Comparison of ENCODE assay signal across 8 cellular contexts in the genomic region with DNA sequence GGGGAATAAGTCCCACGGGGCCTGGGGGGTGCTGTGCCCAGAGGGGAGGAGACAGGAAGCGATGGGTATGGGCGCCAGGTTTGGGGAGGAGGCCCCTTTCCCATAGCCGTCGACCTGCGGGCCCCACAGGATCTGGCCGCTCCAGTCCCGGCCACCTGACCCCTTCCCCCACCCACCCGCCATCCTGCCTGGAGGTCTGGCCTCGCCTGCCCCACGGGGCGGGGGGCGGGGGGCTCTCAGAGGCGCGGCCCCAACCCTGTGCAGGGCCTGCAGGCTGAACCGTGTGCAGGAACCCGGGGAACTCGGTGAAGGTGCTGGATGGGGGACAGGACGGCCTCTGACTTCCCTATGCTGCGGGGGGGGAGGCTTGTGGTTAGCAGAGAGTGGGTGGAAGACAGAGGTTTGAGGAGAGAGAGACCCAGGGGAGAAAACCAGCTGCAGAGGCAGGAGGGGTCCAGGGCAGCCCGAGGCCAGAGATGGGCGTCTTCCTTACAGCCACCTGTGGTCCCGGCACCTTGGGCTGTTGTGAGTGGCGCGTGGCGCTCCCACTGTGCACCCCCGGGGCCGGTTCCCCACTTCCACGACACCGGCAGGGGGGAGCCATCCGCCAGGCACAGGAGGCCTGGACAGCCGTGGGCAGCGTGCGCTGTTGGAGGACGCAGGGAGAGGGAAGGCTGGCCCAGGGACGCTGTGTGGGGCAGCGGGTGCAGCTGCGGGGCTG. TPM values are rescaled to one million over a fixed set of nuclear protein-coding genes. Genes with fewer than 3 reads are reported as not detected.
DNase-seq lines count a peak whose midpoint lies in the region; ATAC-seq, FAIRE-seq and TF ChIP-seq lines count a peak whose summit lies in the region.

No MANE protein-coding gene starts in this region.

- intact Hi-C loops in kidney (cut with DNase I) = no loop called here

- DNase-seq in AG09309 (ENCODE audit: low read depth) (no peak), kidney (peak; percentile 75), kidney glomerular epithelial cell (lab: John Stamatoyannopoulos, UW) (no peak), epidermal melanocyte (ENCODE audit: insufficient read length, low spot score) (no peak)
- peak; percentile 73 for DNase-seq in activated CD8-positive, alpha-beta memory T cell treated with anti-CD3 and anti-CD28 coated beads, Interleukin-2, amount 50 U/mL, for 48 hours
- DNase-seq in NK-92 treated with Interleukin-12 subunit alpha and Interleukin-12 subunit beta, amount 100 ng/mL, for 24 hours (lab: John Stamatoyannopoulos, UW) = no peak

- H2AFZ ChIP-seq in KMS-11 (ENCODE audit: low read depth) = peak overlapping the region; percentile 42; the same call in 1 of the 2 replicates

- H3K4me3 ChIP-seq in AG09309 (ENCODE audit: control insufficient read depth, low read depth, low read length) = peak overlapping the region; percentile 43
- H3K4me3 ChIP-seq in KMS-11 (IDR thresholded peaks at IDR 0.05; ENCODE audit: insufficient read depth, low read depth, low read length) = no peak overlapping the region
- H3K4me3 ChIP-seq in kidney (ENCODE audit: low read length in 2 of 2) = no peak overlapping the region

- no peak for FAIRE-seq in kidney (lab: Jason Lieb, UNC)

- peaks cover 26% of the 10 kb centered on the region for H3K4me1 ChIP-seq in KMS-11 (ENCODE audit: low read depth, poor library complexity, severe bottlenecking)
- H3K4me1 ChIP-seq in kidney (ENCODE audit: control insufficient read depth in 1 of 2, insufficient read depth in 1 of 2, low read depth in 1 of 2, low read length in 2 of 2) = peaks cover 0 to 5% of the 10 kb centered on the region in 2 donors

- H3K27me3 ChIP-seq in KMS-11 (ENCODE audit: insufficient read depth, low read depth) = peaks cover 56% of the 10 kb centered on the region

- H3K9me3 ChIP-seq in kidney (ENCODE audit: control insufficient read depth in 1 of 2, low read length in 2 of 2) = no peaks in the 10 kb centered on the region

- H3K4me2 ChIP-seq in KMS-11 = peak overlapping the region; percentile 57; the same call in 1 of the 2 replicates

- ATAC-seq in HG03520 (IDR thresholded peaks at IDR 0.05; ENCODE audit: unreplicated experiment) = no peak

- no peaks in the 10 kb centered on the region for H4K20me1 ChIP-seq in KMS-11 (ENCODE audit: insufficient read depth)

- H3K9ac ChIP-seq in KMS-11 (no peak overlapping the region), kidney (ENCODE audit: low read length in 2 of 2) (no peak overlapping the region)

- H3K27ac ChIP-seq in KMS-11 (no peak overlapping the region), kidney (ENCODE audit: low read depth in 2 of 2, low read length in 2 of 2) (no peak overlapping the region)

- H3K79me2 ChIP-seq in KMS-11 (ENCODE audit: insufficient read depth, low read depth) = no peaks in the 10 kb centered on the region

- no peaks in the 10 kb centered on the region for H3K36me3 ChIP-seq in KMS-11 (ENCODE audit: insufficient read depth)
- H3K36me3 ChIP-seq in kidney (ENCODE audit: control insufficient read depth in 1 of 2, insufficient read depth in 2 of 2, low read length in 2 of 2) = no peaks in the 10 kb centered on the region

- TF ChIP-seq CTCF in AG09309 (IDR thresholded peaks at IDR 0.05; ENCODE audit: control insufficient read depth, insufficient read depth, low read depth, low read length, missing control alignments) (no peak), KMS-11 (conservative IDR thresholded peaks at IDR 0.05; ENCODE audit: low read depth, low read length) (no peak), kidney (IDR thresholded peaks at IDR 0.05; ENCODE audit: borderline replicate concordance, extremely low read depth, insufficient read depth) (no peak)

RNA-seq across cellular contexts. Expression of a gene that starts 2.5 kb away (rescaled TPM):
- 8.1 TPM for total RNA-seq in kidney
- polyA plus RNA-seq in kidney (ENCODE audit: insufficient read depth, low read depth, low replicate concordance) = not detected

RNA-seq across cellular contexts. Expression of a gene that starts 5.1 kb away (rescaled TPM):
- 5.1 TPM for total RNA-seq in kidney
- 3.3 TPM for polyA plus RNA-seq in kidney (ENCODE audit: insufficient read depth, low read depth, low replicate concordance)

RNA-seq across cellular contexts. Expression of a gene that starts 22.9 kb away (rescaled TPM):
- total RNA-seq in kidney = 160 TPM
- polyA plus RNA-seq in kidney (ENCODE audit: insufficient read depth, low read depth, low replicate concordance) = 143 TPM

RNA-seq across cellular contexts. Expression of a gene that starts 23.2 kb away (rescaled TPM):
- 20.3 TPM for total RNA-seq in kidney
- 13.7 TPM for polyA plus RNA-seq in kidney (ENCODE audit: insufficient read depth, low read depth, low replicate concordance)

RNA-seq across cellular contexts. Expression of a gene that starts 35.2 kb away (rescaled TPM):
- total RNA-seq in kidney = 1.5 TPM
- polyA plus RNA-seq in kidney (ENCODE audit: insufficient read depth, low read depth, low replicate concordance) = not detected

Comparison
In these comparisons a context has a peak if more than half of its experiments do, and no peak if none do; other contexts are left out.
1. DNase-seq: peak in activated CD8-positive, alpha-beta memory T cell treated with anti-CD3 and anti-CD28 coated beads, Interleukin-2, amount 50 U/mL, for 48 hours (single experiment) and kidney (single experiment); none in AG09309 (single experiment), NK-92 treated with Interleukin-12 subunit alpha and Interleukin-12 subunit beta, amount 100 ng/mL, for 24 hours (single experiment), kidney glomerular epithelial cell (single experiment) and epidermal melanocyte (single experiment).